ENCODE assay signal across 25 cellular contexts in genomic region chr5:89095341-89095740, GRCh38.
"Had no signal": no experiment of that assay in that cellular context is flagged by ENCODE, and none has a peak within 500 bp of the region (broad histone marks: within the 10 kb centered on the region; RNA-seq: fewer than 3 reads in every experiment).

No MANE protein-coding gene starts in this region.

- H3K4me2 ChIP-seq: hepatocyte, neural progenitor cell had no signal

- H3K27me3 ChIP-seq: esophagus squamous epithelium, heart left ventricle, hepatocyte, neural progenitor cell, sigmoid colon, spleen, testis, tibial artery, upper lobe of left lung had no signal

- H2AFZ ChIP-seq: hepatocyte, neural progenitor cell had no signal

- H3K4me1 ChIP-seq: esophagus squamous epithelium, heart left ventricle, neural progenitor cell, psoas muscle, sigmoid colon, spleen, testis, tibial artery, upper lobe of left lung had no signal

- H3K9ac ChIP-seq: neural progenitor cell had no signal

- H3K79me2 ChIP-seq: hepatocyte had no signal

- H3K36me3 ChIP-seq: esophagus squamous epithelium, heart left ventricle, neural progenitor cell, sigmoid colon, spleen, tibial artery, upper lobe of left lung had no signal

- H3K27ac ChIP-seq: esophagus squamous epithelium, heart left ventricle, hepatocyte, neural progenitor cell, psoas muscle, sigmoid colon, skin epidermis, spleen, testis, tibial artery, upper lobe of left lung had no signal

- DNase-seq: cortex of kidney; effector memory CD8-positive, alpha-beta T cell; erythroblast; esophagus squamous epithelium; foreskin melanocyte; heart left ventricle; kidney; mucosa of descending colon; naive thymus-derived CD4-positive, alpha-beta T cell; psoas muscle; right cardiac atrium; sigmoid colon; spleen; stimulated activated CD4-positive, alpha-beta T cell treated with anti-CD3 and anti-CD28 coated beads, Interleukin-4, amount 100 ng/mL, for 4 hours; stimulated activated naive CD8-positive, alpha-beta T cell treated with anti-CD3 and anti-CD28 coated beads, Interleukin-15, Interleukin-2, amounts not matched to agents 100 U/mL and 50 U/mL, for 24 hours; substantia nigra; testis; tibial artery had no signal

- FAIRE-seq: endometrium, kidney, urothelium cell line had no signal

- H3K9me3 ChIP-seq: esophagus squamous epithelium, mucosa of descending colon, psoas muscle, testis, tibial artery, upper lobe of left lung had no signal

- H3K4me3 ChIP-seq: esophagus squamous epithelium, heart left ventricle, hepatocyte, lung, mucosa of descending colon, neural progenitor cell, psoas muscle, sigmoid colon, skin epidermis, spleen, testis, tibial artery, upper lobe of left lung had no signal
